7 cellular contexts compared by ENCODE assay signal in the genomic region with DNA sequence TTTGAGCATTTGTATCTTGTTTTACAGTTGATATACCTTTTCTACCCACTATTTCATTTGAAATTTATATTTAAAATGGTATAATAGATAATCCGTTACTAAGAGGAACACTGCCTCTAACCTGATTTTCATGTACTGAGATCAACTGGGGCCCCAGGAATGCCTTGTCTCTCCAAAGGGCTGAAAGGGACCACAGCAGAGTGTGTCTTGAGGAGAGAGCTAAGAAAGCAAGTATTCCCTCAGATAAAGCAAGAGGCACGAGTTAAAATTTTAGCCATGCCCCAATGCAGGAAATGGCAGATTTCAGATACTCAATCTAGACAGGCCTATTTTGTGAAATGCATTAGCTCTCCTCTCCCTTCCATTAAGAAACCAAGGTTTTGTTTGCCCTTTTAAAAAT.
"Had no signal": no experiment of that assay in that cellular context is flagged by ENCODE, and none has a peak within 500 bp of the region (broad histone marks: within the 10 kb centered on the region; RNA-seq: fewer than 3 reads in every experiment).

No MANE protein-coding gene starts in this region.

- H3K27ac ChIP-seq: GM23248, HL-60 had no signal

- ATAC-seq: HCT116, HepG2 had no signal

- H3K4me1 ChIP-seq: HAP-1 had no signal

- DNase-seq: GM23248, HFFc6 had no signal

- H3K27me3 Mint-ChIP-seq: IgD-negative memory B cell had no signal

- H3K9ac ChIP-seq: GM23248 had no signal

- H3K9me3 Mint-ChIP-seq: HFFc6 had no signal

- H3K9me3 ChIP-seq: HAP-1 had no signal

- H2AFZ ChIP-seq: GM23248 had no signal

- H3K27ac Mint-ChIP-seq: HFFc6, IgD-negative memory B cell had no signal

- H3K4me3 ChIP-seq: GM23248, HAP-1 had no signal

- H3K4me3 Mint-ChIP-seq: HFFc6, IgD-negative memory B cell had no signal
